ENCODE assay signal across 8 cellular contexts in genomic region chr12:92503029-92503931, GRCh38.
DNase-seq lines count a peak whose midpoint lies in the region; ATAC-seq, FAIRE-seq and TF ChIP-seq lines count a peak whose summit lies in the region.

No MANE protein-coding gene starts in this region.

- no peak for ATAC-seq in CD8-positive, alpha-beta T cell
- ATAC-seq in GM19328 (IDR thresholded peaks at IDR 0.05; ENCODE audit: unreplicated experiment) (peak; percentile 49), HG03342 (IDR thresholded peaks at IDR 0.05; ENCODE audit: unreplicated experiment) (peak; percentile 64)
- ATAC-seq in activated naive CD8-positive, alpha-beta T cell treated with anti-CD3 and anti-CD28 coated beads, Interleukin-2, amount 50 U/mL, for 24 hours = peak; percentile 77

- CTCF ChIA-PET in CD8-positive, alpha-beta T cell (lab: Charles Lee) = interaction anchor here (0.6 to 1.6 kb wide), 6 partner anchors 8 to 1160 kb away, joined by 3 to 4 read pairs (median 3); no protein-coding TSS in a partner anchor

- no peaks in the 10 kb centered on the region for H3K36me3 ChIP-seq in CD8-positive, alpha-beta T cell (ENCODE audit: insufficient read depth, low read length)

- no peak overlapping the region for H3K27ac ChIP-seq in CD8-positive, alpha-beta T cell (ENCODE audit: low read depth, low read length)

- H3K4me1 ChIP-seq in CD8-positive, alpha-beta T cell (ENCODE audit: insufficient read depth, low read length) = peaks cover 9% of the 10 kb centered on the region

- intact Hi-C loops in CD8-positive, alpha-beta T cell (cut with DNase I, micrococcal nuclease) = no loop called here

- no peak for TF ChIP-seq CTCF in CD8-positive, alpha-beta T cell (IDR thresholded peaks at IDR 0.05)
- TF ChIP-seq CTCF in neural crest cell (conservative IDR thresholded peaks at IDR 0.05) = no peak

- no peak overlapping the region for H3K4me3 ChIP-seq in CD8-positive, alpha-beta T cell (ENCODE audit: low read depth, low read length)

- H3K27me3 ChIP-seq in CD8-positive, alpha-beta T cell (ENCODE audit: insufficient read depth, low read length) = no peaks in the 10 kb centered on the region

- FAIRE-seq in frontal cortex (lab: Jason Lieb, UNC) = no peak

- peak overlapping the region; percentile 33 for H3K27ac Mint-ChIP-seq in CD8-positive, alpha-beta T cell
- peak overlapping the region; percentile 92 for H3K27ac Mint-ChIP-seq in activated naive CD8-positive, alpha-beta T cell treated with anti-CD3 and anti-CD28 coated beads, Interleukin-2, amount 50 U/mL, for 24 hours
- H3K27ac Mint-ChIP-seq in neural crest cell (ENCODE audit: unreplicated experiment) = peak overlapping the region; percentile 78

- no peaks in the 10 kb centered on the region for H3K9me3 ChIP-seq in CD8-positive, alpha-beta T cell (ENCODE audit: low read length)

- no peaks in the 10 kb centered on the region for H3K27me3 Mint-ChIP-seq in CD8-positive, alpha-beta T cell (ENCODE audit: low read depth)
- no peaks in the 10 kb centered on the region for H3K27me3 Mint-ChIP-seq in activated naive CD8-positive, alpha-beta T cell treated with anti-CD3 and anti-CD28 coated beads, Interleukin-2, amount 50 U/mL, for 24 hours
- no peaks in the 10 kb centered on the region for H3K27me3 Mint-ChIP-seq in neural crest cell (ENCODE audit: low read depth)

- no peaks in the 10 kb centered on the region for H3K36me3 Mint-ChIP-seq in CD8-positive, alpha-beta T cell
- H3K36me3 Mint-ChIP-seq in activated naive CD8-positive, alpha-beta T cell treated with anti-CD3 and anti-CD28 coated beads, Interleukin-2, amount 50 U/mL, for 24 hours (ENCODE audit: low read depth) = peaks cover 2% of the 10 kb centered on the region
- no peaks in the 10 kb centered on the region for H3K36me3 Mint-ChIP-seq in neural crest cell (ENCODE audit: low read depth)

- H3K4me1 Mint-ChIP-seq in CD8-positive, alpha-beta T cell (ENCODE audit: low read depth) = peaks cover 22% of the 10 kb centered on the region
- H3K4me1 Mint-ChIP-seq in activated naive CD8-positive, alpha-beta T cell treated with anti-CD3 and anti-CD28 coated beads, Interleukin-2, amount 50 U/mL, for 24 hours = peaks cover 65% of the 10 kb centered on the region
- H3K4me1 Mint-ChIP-seq in neural crest cell = peaks cover 59% of the 10 kb centered on the region

- no peak overlapping the region for H3K4me3 Mint-ChIP-seq in CD8-positive, alpha-beta T cell
- peak overlapping the region; percentile 44 for H3K4me3 Mint-ChIP-seq in activated naive CD8-positive, alpha-beta T cell treated with anti-CD3 and anti-CD28 coated beads, Interleukin-2, amount 50 U/mL, for 24 hours
- peak overlapping the region; percentile 32 for H3K4me3 Mint-ChIP-seq in neural crest cell

- DNase-seq in CD8-positive, alpha-beta T cell = no peak
- peak; percentile 17 for DNase-seq in activated naive CD8-positive, alpha-beta T cell treated with anti-CD3 and anti-CD28 coated beads, Interleukin-2, amount 50 U/mL, for 24 hours
- DNase-seq in neural crest cell (ENCODE audit: low read depth, low spot score) = no peak
- no peak for DNase-seq in frontal cortex (ENCODE audit: low spot score in 2 of 2)
- DNase-seq in HT-29 (ENCODE audit: low spot score) = no peak
- DNase-seq in central memory CD4-positive, alpha-beta T cell = no peak

- POLR2A ChIA-PET in CD8-positive, alpha-beta T cell (lab: Charles Lee) = interaction anchor here (0.7 to 1.3 kb wide), 3 partner anchors 8 to 37 kb away, joined by 3 to 5 read pairs (median 3); no protein-coding TSS in a partner anchor

- H3K9me3 Mint-ChIP-seq in CD8-positive, alpha-beta T cell = no peaks in the 10 kb centered on the region
- H3K9me3 Mint-ChIP-seq in activated naive CD8-positive, alpha-beta T cell treated with anti-CD3 and anti-CD28 coated beads, Interleukin-2, amount 50 U/mL, for 24 hours = peaks cover 5% of the 10 kb centered on the region
- peaks cover 2% of the 10 kb centered on the region for H3K9me3 Mint-ChIP-seq in neural crest cell

Comparison
In these comparisons a context has a peak if more than half of its experiments do, and no peak if none do; other contexts are left out.
1. H3K27ac Mint-ChIP-seq: peak in every context shown above with its lines; median percentile 92 in activated naive CD8-positive, alpha-beta T cell treated with anti-CD3 and anti-CD28 coated beads, Interleukin-2, amount 50 U/mL, for 24 hours; 78 in neural crest cell; 33 in CD8-positive, alpha-beta T cell.